8 cellular contexts compared by ENCODE assay signal in the genomic region with DNA sequence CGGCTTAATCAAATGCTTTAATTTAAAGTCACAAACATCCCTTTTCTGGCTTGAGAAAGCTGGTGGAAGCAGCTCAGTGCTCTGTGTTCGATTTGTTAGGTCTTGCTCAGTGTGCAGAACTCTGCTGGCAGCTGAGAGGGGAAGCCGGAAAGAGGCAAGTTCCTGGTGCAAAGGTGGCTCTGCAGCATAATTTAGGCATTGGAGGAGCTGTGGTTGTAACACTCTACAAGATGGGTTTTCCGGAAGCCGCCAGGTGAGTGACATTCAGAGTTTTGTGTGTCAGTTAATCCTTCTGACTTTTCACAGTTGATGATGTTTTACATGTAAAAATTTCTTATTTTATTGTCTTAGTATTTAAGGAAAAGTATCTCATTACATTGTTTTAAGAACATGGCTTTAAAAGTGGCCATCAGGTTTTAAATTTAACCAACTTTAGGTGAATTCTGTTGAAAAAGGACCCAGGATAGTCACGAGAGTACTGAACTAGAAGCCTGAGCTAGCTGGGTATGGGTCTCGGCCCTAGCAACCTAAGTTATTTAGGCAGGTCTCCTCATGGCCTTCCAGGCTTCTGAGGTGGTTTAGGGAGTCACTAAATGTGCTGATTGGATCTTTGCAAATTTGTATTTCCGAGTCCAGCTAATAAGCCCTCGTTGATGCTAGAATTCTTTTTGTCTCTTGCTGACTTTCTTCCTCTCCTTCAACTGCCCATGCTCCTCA. TPM values are rescaled to one million over a fixed set of nuclear protein-coding genes. Genes with fewer than 3 reads are reported as not detected.
DNase-seq lines count a peak whose midpoint lies in the region; ATAC-seq and TF ChIP-seq lines count a peak whose summit lies in the region.

No MANE protein-coding gene starts in this region.

- H3K36me3 ChIP-seq in BE2C (no peaks in the 10 kb centered on the region), lower lobe of right lung (no peaks in the 10 kb centered on the region)

- H3K4me1 ChIP-seq in BE2C (no peaks in the 10 kb centered on the region), lower lobe of right lung (peaks cover 24% of the 10 kb centered on the region)

- H3K27ac ChIP-seq in lower lobe of right lung: peak overlapping the region; percentile 63

- no peak for TF ChIP-seq CTCF in BE2C (IDR thresholded peaks at IDR 0.05; ENCODE audit: low read depth, low read length)
- TF ChIP-seq CTCF in lower lobe of right lung (IDR thresholded peaks at IDR 0.05): no peak

- DNase-seq in BE2C (peak; percentile 57), GM19240 (ENCODE audit: insufficient read length, low spot score) (peak; percentile 82), HK-2 (ENCODE audit: unreplicated experiment) (peak; percentile 68), NCI-H82 (lab: John Stamatoyannopoulos, UW) (peak; percentile 89), lower lobe of right lung (peak; percentile 73)
- peak; percentile 59 to 73 for DNase-seq in activated CD4-positive, alpha-beta T cell treated with anti-CD3 and anti-CD28 coated beads, Interleukin-2, amount 50 U/mL, for 48 hours
- DNase-seq in effector CD4-positive, alpha-beta T cell: peak; percentile 76
- peak; percentile 29 to 64 (median 56) for DNase-seq in stimulated activated CD4-positive, alpha-beta T cell treated with anti-CD3 and anti-CD28 coated beads, TNF-alpha, amount 100 ng/mL, for 1 hour (ENCODE audit: low read depth in 3 of 3, low spot score in 1 of 3)

- H3K9me3 ChIP-seq in BE2C: no peaks in the 10 kb centered on the region
- H3K9me3 ChIP-seq in lower lobe of right lung: no peaks in the 10 kb centered on the region

- H3K4me3 ChIP-seq in BE2C (ENCODE audit: low read depth, low read length): peak overlapping the region; percentile 60
- H3K4me3 ChIP-seq in lower lobe of right lung: peak overlapping the region; percentile 67

- intact Hi-C loops in lower lobe of right lung (cut with DNase I): no loop called here

- H3K27me3 ChIP-seq in BE2C (no peaks in the 10 kb centered on the region), lower lobe of right lung (ENCODE audit: low read depth) (no peaks in the 10 kb centered on the region)

- peak; percentile 99 for ATAC-seq in lower lobe of right lung

RNA-seq across cellular contexts. Expression of a gene that starts 47.1 kb away (rescaled TPM):
- not detected for polyA plus RNA-seq in BE2C (2012; ENCODE audit: insufficient read depth, insufficient read length, low read depth)
- total RNA-seq in lower lobe of right lung: 64.0 TPM

Comparison
In these comparisons a context has a peak if more than half of its experiments do, and no peak if none do; other contexts are left out.
1. Peak in every context shown above with its lines: DNase-seq, ATAC-seq, H3K4me3 ChIP-seq and H3K27ac ChIP-seq.